In genomic region chr17:57911834-57912673, GRCh38 we compare ENCODE assay signal across 8 cellular contexts. TPM values are rescaled to one million over a fixed set of nuclear protein-coding genes. Genes with fewer than 3 reads are reported as not detected.
DNase-seq lines count a peak whose midpoint lies in the region; ATAC-seq and TF ChIP-seq lines count a peak whose summit lies in the region.

No MANE protein-coding gene starts in this region.

- H3K27me3 Mint-ChIP-seq in activated T-cell treated with anti-CD3 and anti-CD28 coated beads, Interleukin-2, amount 50 U/mL, for 24 hours, result no peaks in the 10 kb centered on the region
- H3K27me3 Mint-ChIP-seq in activated T-helper 2 cell treated with anti-CD3 and anti-CD28 coated beads, Interferon-gamma antibody, Interleukin-2, Interleukin-4, amounts not matched to agents 10 μg/mL and 5 μg/mL and 100 μg/mL, durations not matched to agents 14 hours and 24 hours and 36 hours (ENCODE audit: low read depth), result peaks cover 8% of the 10 kb centered on the region
- no peaks in the 10 kb centered on the region for H3K27me3 Mint-ChIP-seq in CD4-positive, alpha-beta T cell

- H3K27ac ChIP-seq in esophagus squamous epithelium (peak overlapping the region; percentile 64 to 93 (median 79)), ovary (no peak overlapping the region)
- no peak overlapping the region for H3K27ac ChIP-seq in CD4-positive, alpha-beta T cell (ENCODE audit: low read depth, low read length)

- no peaks in the 10 kb centered on the region for H3K27me3 ChIP-seq in esophagus squamous epithelium
- no peaks in the 10 kb centered on the region for H3K27me3 ChIP-seq in ovary
- no peaks in the 10 kb centered on the region for H3K27me3 ChIP-seq in CD4-positive, alpha-beta T cell (ENCODE audit: control insufficient read depth, insufficient read depth, low read length)

- H3K9me3 ChIP-seq in esophagus squamous epithelium (no peaks in the 10 kb centered on the region), ovary (no peaks in the 10 kb centered on the region)
- no peaks in the 10 kb centered on the region for H3K9me3 ChIP-seq in CD4-positive, alpha-beta T cell (ENCODE audit: control insufficient read depth, low read length)

- TF ChIP-seq CTCF in esophagus squamous epithelium (IDR thresholded peaks at IDR 0.05) (no peak), ovary (IDR thresholded peaks at IDR 0.05) (no peak)
- no peak for TF ChIP-seq CTCF in CD4-positive, alpha-beta T cell (IDR thresholded peaks at IDR 0.05)

- no peak overlapping the region for H3K27ac Mint-ChIP-seq in activated T-cell treated with anti-CD3 and anti-CD28 coated beads, Interleukin-2, amount 50 U/mL, for 24 hours
- no peak overlapping the region for H3K27ac Mint-ChIP-seq in activated T-helper 2 cell treated with anti-CD3 and anti-CD28 coated beads, Interferon-gamma antibody, Interleukin-2, Interleukin-4, amounts not matched to agents 10 μg/mL and 5 μg/mL and 100 μg/mL, durations not matched to agents 14 hours and 24 hours and 36 hours
- no peak overlapping the region for H3K27ac Mint-ChIP-seq in CD4-positive, alpha-beta T cell

- H3K36me3 ChIP-seq in esophagus squamous epithelium (no peaks in the 10 kb centered on the region), ovary (no peaks in the 10 kb centered on the region)

- CTCF ChIA-PET in CD4-positive, alpha-beta T cell (lab: Charles Lee), result no interaction called here

- intact Hi-C loops in esophagus squamous epithelium (cut with DNase I) (no loop called here), ovary (cut with DNase I) (no loop called here)
- intact Hi-C loops in activated T-helper 2 cell treated with anti-CD3 and anti-CD28 coated beads, Interferon-gamma antibody, Interleukin-2, Interleukin-4, amounts not matched to agents 10 μg/mL and 5 μg/mL and 100 μg/mL, durations not matched to agents 14 hours and 24 hours and 36 hours (cut with micrococcal nuclease), result no loop called here
- intact Hi-C loops in CD4-positive, alpha-beta T cell (cut with DNase I, micrococcal nuclease), result no loop called here

- no peak for TF ChIP-seq EP300 in ovary (IDR thresholded peaks at IDR 0.05)

- DNase-seq in Daoy (ENCODE audit: low read depth) (peak; percentile 64), NCI-H526 treated with DMSO at 0.1 percent for 48 hours (lab: John Stamatoyannopoulos, UW) (peak; percentile 87), esophagus squamous epithelium (lab: John Stamatoyannopoulos, UW) (no peak), ovary (peak; percentile 61 to 83 (median 79))
- DNase-seq in activated T-cell treated with anti-CD3 and anti-CD28 coated beads, Interleukin-2, amount 50 U/mL, for 24 hours, result no peak
- DNase-seq in stimulated activated CD4-positive, alpha-beta T cell treated with anti-CD3 and anti-CD28 coated beads, Interleukin-2, amount 100 ng/mL, for 48 hours, result no peak
- no peak for DNase-seq in activated T-helper 2 cell treated with anti-CD3 and anti-CD28 coated beads, Interferon-gamma antibody, Interleukin-2, Interleukin-4, amounts not matched to agents 10 μg/mL and 5 μg/mL and 100 μg/mL, durations not matched to agents 14 hours and 24 hours and 36 hours (ENCODE audit: low spot score)
- DNase-seq in CD4-positive, alpha-beta T cell, result no peak

- TF ChIP-seq POLR2A in esophagus squamous epithelium (IDR thresholded peaks at IDR 0.05) (no peak), ovary (IDR thresholded peaks at IDR 0.05) (no peak)

- no peak for ATAC-seq in CD4-positive, alpha-beta T cell (ENCODE audit: poor library complexity)

- POLR2A ChIA-PET in CD4-positive, alpha-beta T cell (lab: Charles Lee), result no interaction called here

- H3K4me3 Mint-ChIP-seq in activated T-cell treated with anti-CD3 and anti-CD28 coated beads, Interleukin-2, amount 50 U/mL, for 24 hours, result no peak overlapping the region
- H3K4me3 Mint-ChIP-seq in activated T-helper 2 cell treated with anti-CD3 and anti-CD28 coated beads, Interferon-gamma antibody, Interleukin-2, Interleukin-4, amounts not matched to agents 10 μg/mL and 5 μg/mL and 100 μg/mL, durations not matched to agents 14 hours and 24 hours and 36 hours (ENCODE audit: low read depth), result no peak overlapping the region
- no peak overlapping the region for H3K4me3 Mint-ChIP-seq in CD4-positive, alpha-beta T cell

- H3K4me1 ChIP-seq in esophagus squamous epithelium, result peaks cover 58 to 91% (median 58%) of the 10 kb centered on the region in 3 donors
- H3K4me1 ChIP-seq in ovary (ENCODE audit: insufficient read depth), result peaks cover 7% of the 10 kb centered on the region

- H3K4me3 ChIP-seq in esophagus squamous epithelium (peak overlapping the region in 1 of 4 donors; percentile 21), ovary (no peak overlapping the region)

- no peaks in the 10 kb centered on the region for H3K4me1 Mint-ChIP-seq in activated T-cell treated with anti-CD3 and anti-CD28 coated beads, Interleukin-2, amount 50 U/mL, for 24 hours (ENCODE audit: low read depth)
- H3K4me1 Mint-ChIP-seq in activated T-helper 2 cell treated with anti-CD3 and anti-CD28 coated beads, Interferon-gamma antibody, Interleukin-2, Interleukin-4, amounts not matched to agents 10 μg/mL and 5 μg/mL and 100 μg/mL, durations not matched to agents 14 hours and 24 hours and 36 hours (ENCODE audit: low read depth), result no peaks in the 10 kb centered on the region
- H3K4me1 Mint-ChIP-seq in CD4-positive, alpha-beta T cell (ENCODE audit: low read depth), result no peaks in the 10 kb centered on the region

- WGBS in esophagus squamous epithelium, 2 donors, result 25 to 27% methylated on average over 8 to 13 of the region's 13 CpGs
- WGBS in ovary, 3 donors, result 56 to 64% (median 61%) methylated on average over 13 of the region's 13 CpGs

- no peaks in the 10 kb centered on the region for H3K36me3 Mint-ChIP-seq in activated T-cell treated with anti-CD3 and anti-CD28 coated beads, Interleukin-2, amount 50 U/mL, for 24 hours (ENCODE audit: low read depth)
- H3K36me3 Mint-ChIP-seq in activated T-helper 2 cell treated with anti-CD3 and anti-CD28 coated beads, Interferon-gamma antibody, Interleukin-2, Interleukin-4, amounts not matched to agents 10 μg/mL and 5 μg/mL and 100 μg/mL, durations not matched to agents 14 hours and 24 hours and 36 hours (ENCODE audit: low read depth), result no peaks in the 10 kb centered on the region
- H3K36me3 Mint-ChIP-seq in CD4-positive, alpha-beta T cell (ENCODE audit: low read depth), result no peaks in the 10 kb centered on the region

- no peaks in the 10 kb centered on the region for H3K9me3 Mint-ChIP-seq in activated T-cell treated with anti-CD3 and anti-CD28 coated beads, Interleukin-2, amount 50 U/mL, for 24 hours
- no peaks in the 10 kb centered on the region for H3K9me3 Mint-ChIP-seq in activated T-helper 2 cell treated with anti-CD3 and anti-CD28 coated beads, Interferon-gamma antibody, Interleukin-2, Interleukin-4, amounts not matched to agents 10 μg/mL and 5 μg/mL and 100 μg/mL, durations not matched to agents 14 hours and 24 hours and 36 hours
- no peaks in the 10 kb centered on the region for H3K9me3 Mint-ChIP-seq in CD4-positive, alpha-beta T cell

RNA-seq across cellular contexts. Expression of gene CUEDC1, which starts 43.2 kb away (rescaled TPM):
- total RNA-seq in Daoy (2014; rRNA removed; shearing (Covaris generic)), result 5.0 and 7.0 TPM in 2 replicates
- 10 to 100 TPM in 3 of 4 donors, 1 to 10 TPM in 1; 7.4 to 27.3 (median 18.4) TPM for total RNA-seq in esophagus squamous epithelium
- total RNA-seq in ovary, result 10 to 100 TPM in 6 of 7 donors, 1 to 10 TPM in 1; 6.7 to 30.2 (median 22.9) TPM
- 10 to 100 TPM; 14.2 to 18.6 TPM for polyA plus RNA-seq in ovary
- total RNA-seq in activated T-helper 2 cell treated with anti-CD3 and anti-CD28 coated beads, Interferon-gamma antibody, Interleukin-2, Interleukin-4, amounts not matched to agents 10 μg/mL and 5 μg/mL and 100 μg/mL, durations not matched to agents 14 hours and 24 hours and 36 hours, result 0.30 and 0.34 TPM in 2 replicates
- total RNA-seq in CD4-positive, alpha-beta T cell, result 1 to 10 TPM in 1 of 2 experiments, under 1 TPM in 1; 0.41 to 1.0 TPM

Comparison
In these comparisons a context has a peak if more than half of its experiments do, and no peak if none do; other contexts are left out.
1. DNase-seq: peak in Daoy (single experiment), NCI-H526 treated with DMSO at 0.1 percent for 48 hours (single experiment) and ovary (5 of 5); none in esophagus squamous epithelium (single experiment), activated T-cell treated with anti-CD3 and anti-CD28 coated beads, Interleukin-2, amount 50 U/mL, for 24 hours (single experiment), stimulated activated CD4-positive, alpha-beta T cell treated with anti-CD3 and anti-CD28 coated beads, Interleukin-2, amount 100 ng/mL, for 48 hours (0 of 2), activated T-helper 2 cell treated with anti-CD3 and anti-CD28 coated beads, Interferon-gamma antibody, Interleukin-2, Interleukin-4, amounts not matched to agents 10 μg/mL and 5 μg/mL and 100 μg/mL, durations not matched to agents 14 hours and 24 hours and 36 hours (single experiment) and CD4-positive, alpha-beta T cell (0 of 10).
2. H3K27ac ChIP-seq: peak in esophagus squamous epithelium (4 of 4); none in ovary (0 of 2) and CD4-positive, alpha-beta T cell (single experiment).